ENCODE assay signal across 9 cellular contexts in genomic region chr12:77724367-77724957, GRCh38.
DNase-seq lines count a peak whose midpoint lies in the region; ATAC-seq and TF ChIP-seq lines count a peak whose summit lies in the region.
"Had no signal": no experiment of that assay in that cellular context is flagged by ENCODE, and none has a peak within 500 bp of the region (broad histone marks: within the 10 kb centered on the region; RNA-seq: fewer than 3 reads in every experiment).

No MANE protein-coding gene starts in this region.

- H3K36me3 Mint-ChIP-seq in chondrocyte (ENCODE audit: low read depth), result no peaks in the 10 kb centered on the region

- peak; percentile 65 for ATAC-seq in HG02981 (IDR thresholded peaks at IDR 0.05; ENCODE audit: unreplicated experiment)
- ATAC-seq in omental fat pad (ENCODE audit: low FRiP score), result no peak
- no peak for ATAC-seq in HG03039 (IDR thresholded peaks at IDR 0.05; ENCODE audit: unreplicated experiment)

- no peaks in the 10 kb centered on the region for H3K36me3 ChIP-seq in GM06990 (ENCODE audit: control insufficient read depth, insufficient read depth, low read length)
- H3K36me3 ChIP-seq: SJSA1 had no signal

- H3K27ac Mint-ChIP-seq in chondrocyte (ENCODE audit: unreplicated experiment), result no peak overlapping the region

- no peak overlapping the region for H3K4me3 Mint-ChIP-seq in chondrocyte (ENCODE audit: unreplicated experiment)

- DNase-seq in GM06990 (ENCODE audit: extremely low read depth, insufficient read length) (no peak), NCI-H460 (ENCODE audit: extremely low read depth, low read depth) (peak; percentile 13), chondrocyte (ENCODE audit: low spot score) (no peak), lung microvascular endothelial cell (ENCODE audit: low read depth in 2 of 2) (peak; percentile 69 to 79), omental fat pad (ENCODE audit: low spot score) (no peak), activated gamma-delta T cell treated with Interleukin-2 at 50 U/mL for 16 hours (no peak)

- peaks cover 21% of the 10 kb centered on the region for H3K4me1 Mint-ChIP-seq in chondrocyte (ENCODE audit: low read depth)

- no peaks in the 10 kb centered on the region for H3K27me3 ChIP-seq in GM06990 (replicated peaks; ENCODE audit: control insufficient read depth, insufficient read depth, low read length)
- H3K27me3 ChIP-seq: SJSA1 had no signal

- peaks cover 2% of the 10 kb centered on the region for H3K27me3 Mint-ChIP-seq in chondrocyte (ENCODE audit: low read depth)

- TF ChIP-seq CTCF in GM06990 (IDR thresholded peaks at IDR 0.05; ENCODE audit: insufficient read depth, low read length, poor library complexity, severe bottlenecking) (peak; percentile 56), chondrocyte (IDR thresholded peaks at IDR 0.05) (peak; percentile 97), omental fat pad (IDR thresholded peaks at IDR 0.05) (no peak)

- no peak overlapping the region for H3K4me3 ChIP-seq in GM06990 (replicated peaks; ENCODE audit: low read depth, low read length)
- H3K4me3 ChIP-seq: SJSA1 had no signal

- H3K9me3 Mint-ChIP-seq in chondrocyte (ENCODE audit: low read depth), result no peaks in the 10 kb centered on the region

Comparison
In these comparisons a context has a peak if more than half of its experiments do, and no peak if none do; other contexts are left out.
1. DNase-seq: peak in NCI-H460 (single experiment) and lung microvascular endothelial cell (2 of 2); none in GM06990 (single experiment), chondrocyte (single experiment), omental fat pad (single experiment) and activated gamma-delta T cell treated with Interleukin-2 at 50 U/mL for 16 hours (single experiment).
2. CTCF ChIP-seq: peak in GM06990 (single experiment) and chondrocyte (single experiment); none in omental fat pad (0 of 3).